8 cellular contexts compared by ENCODE assay signal in genomic region chr7:50792342-50793114, GRCh38. TPM values are rescaled to one million over a fixed set of nuclear protein-coding genes. Genes with fewer than 3 reads are reported as not detected.
A peak's percentile ranks its signal among the peaks of the same experiment; 100 is the strongest.
DNase-seq lines count a peak whose midpoint lies in the region; ATAC-seq and TF ChIP-seq lines count a peak whose summit lies in the region.

No MANE protein-coding gene starts in this region.

- no peak for TF ChIP-seq CTCF in CD14-positive monocyte (IDR thresholded peaks at IDR 0.05)
- TF ChIP-seq CTCF in foreskin keratinocyte (conservative IDR thresholded peaks at IDR 0.05), result no peak

- H3K36me3 Mint-ChIP-seq in CD14-positive monocyte, result peaks cover 0 to 4% of the 10 kb centered on the region in 2 donors
- no peaks in the 10 kb centered on the region for H3K36me3 Mint-ChIP-seq in activated CD8-positive, alpha-beta T cell treated with anti-CD3 and anti-CD28 coated beads, Interleukin-2, amount 10 ng/mL, durations not matched to agents 7 days and 5 days (ENCODE audit: low read depth)

- peaks cover 2 to 16% (median 11%) of the 10 kb centered on the region in 7 donors for H3K9me3 Mint-ChIP-seq in CD14-positive monocyte
- no peaks in the 10 kb centered on the region for H3K9me3 Mint-ChIP-seq in activated CD8-positive, alpha-beta T cell treated with anti-CD3 and anti-CD28 coated beads, Interleukin-2, amount 10 ng/mL, durations not matched to agents 7 days and 5 days (ENCODE audit: insufficient read depth)

- CTCF ChIA-PET in activated CD8-positive, alpha-beta T cell treated with anti-CD3 and anti-CD28 coated beads, Interleukin-2, amount 10 ng/mL, durations not matched to agents 7 days and 5 days (lab: Charles Lee), result no interaction called here

- peaks cover 18 to 33% (median 23%) of the 10 kb centered on the region in 3 donors for H3K27me3 Mint-ChIP-seq in CD14-positive monocyte (ENCODE audit: low read depth in 3 of 3)
- H3K27me3 Mint-ChIP-seq in activated CD8-positive, alpha-beta T cell treated with anti-CD3 and anti-CD28 coated beads, Interleukin-2, amount 10 ng/mL, durations not matched to agents 7 days and 5 days (ENCODE audit: low read depth), result peaks cover 46% of the 10 kb centered on the region

- no peak for DNase-seq in CD14-positive monocyte (ENCODE audit: low spot score)
- DNase-seq in HuH-7.5 (ENCODE audit: low spot score), result peak; percentile 52
- no peak for DNase-seq in activated CD8-positive, alpha-beta T cell treated with anti-CD3 and anti-CD28 coated beads, Interleukin-2, amount 10 ng/mL, durations not matched to agents 7 days and 5 days
- peak; percentile 20 to 43 for DNase-seq in foreskin keratinocyte
- DNase-seq in ureter (ENCODE audit: low spot score), result no peak

- H3K4me3 Mint-ChIP-seq in CD14-positive monocyte, result peak overlapping the region; percentile 77 to 93
- H3K4me3 Mint-ChIP-seq in activated CD8-positive, alpha-beta T cell treated with anti-CD3 and anti-CD28 coated beads, Interleukin-2, amount 10 ng/mL, durations not matched to agents 7 days and 5 days, result peak overlapping the region; percentile 78

- H3K27ac ChIP-seq in foreskin keratinocyte, result no peak overlapping the region

- H3K36me3 ChIP-seq in neuron (ENCODE audit: insufficient read depth, low read length), result peaks cover 2% of the 10 kb centered on the region

- peaks cover 19% of the 10 kb centered on the region for H3K27me3 ChIP-seq in foreskin keratinocyte
- H3K27me3 ChIP-seq in neuron (ENCODE audit: insufficient read depth, low read length), result no peaks in the 10 kb centered on the region

- ATAC-seq in activated CD8-positive, alpha-beta T cell treated with anti-CD3 and anti-CD28 coated beads, Interleukin-2, amount 10 ng/mL, durations not matched to agents 7 days and 5 days, result no peak
- ATAC-seq in foreskin keratinocyte (peak; percentile 48), HG03039 (IDR thresholded peaks at IDR 0.05; ENCODE audit: unreplicated experiment) (no peak), HG03135 (IDR thresholded peaks at IDR 0.05; ENCODE audit: unreplicated experiment) (no peak)

- peak overlapping the region; percentile 62 for H3K4me3 ChIP-seq in neuron (ENCODE audit: low read length)

- H3K27ac Mint-ChIP-seq in CD14-positive monocyte, result peak overlapping the region in 2 of 7 donors; percentile 30 to 50
- peak overlapping the region; percentile 63 for H3K27ac Mint-ChIP-seq in activated CD8-positive, alpha-beta T cell treated with anti-CD3 and anti-CD28 coated beads, Interleukin-2, amount 10 ng/mL, durations not matched to agents 7 days and 5 days

- H3K9me3 ChIP-seq in neuron (ENCODE audit: low read length), result peaks cover 8% of the 10 kb centered on the region

- peak overlapping the region; percentile 75 for H2AFZ ChIP-seq in neuron (ENCODE audit: low read depth, low read length)

- POLR2A ChIA-PET in activated CD8-positive, alpha-beta T cell treated with anti-CD3 and anti-CD28 coated beads, Interleukin-2, amount 10 ng/mL, durations not matched to agents 7 days and 5 days (lab: Charles Lee), result no interaction called here

- H3K4me1 ChIP-seq in foreskin keratinocyte (no peaks in the 10 kb centered on the region), neuron (ENCODE audit: insufficient read depth, low read length) (peaks cover 15% of the 10 kb centered on the region)

- H3K4me1 Mint-ChIP-seq in CD14-positive monocyte, result peaks cover 17% of the 10 kb centered on the region
- H3K4me1 Mint-ChIP-seq in activated CD8-positive, alpha-beta T cell treated with anti-CD3 and anti-CD28 coated beads, Interleukin-2, amount 10 ng/mL, durations not matched to agents 7 days and 5 days (ENCODE audit: low read depth), result peaks cover 11% of the 10 kb centered on the region

- intact Hi-C loops in CD14-positive monocyte (cut with micrococcal nuclease), result no loop called here

RNA-seq across cellular contexts. Expression of gene GRB10, which starts 9.8 kb away (rescaled TPM):
- polyA plus RNA-seq in CD14-positive monocyte, result 1 to 10 TPM; 1.3 to 1.5 TPM
- 1 to 10 TPM; 6.3 to 6.6 TPM for total RNA-seq in activated CD8-positive, alpha-beta T cell treated with anti-CD3 and anti-CD28 coated beads, Interleukin-2, amount 10 ng/mL, durations not matched to agents 7 days and 5 days
- total RNA-seq in foreskin keratinocyte, result 13.4 and 22.6 TPM in 2 replicates
- 6.5 and 10.7 TPM in 2 replicates for polyA plus RNA-seq in foreskin keratinocyte
- total RNA-seq in ureter, result 106 TPM

Comparison
In these comparisons a context has a peak if more than half of its experiments do, and no peak if none do; other contexts are left out.
1. DNase-seq: peak in HuH-7.5 (single experiment) and foreskin keratinocyte (2 of 2); none in CD14-positive monocyte (single experiment), activated CD8-positive, alpha-beta T cell treated with anti-CD3 and anti-CD28 coated beads, Interleukin-2, amount 10 ng/mL, durations not matched to agents 7 days and 5 days (single experiment) and ureter (single experiment).